Comparison of ENCODE assay signal across 15 cellular contexts in genomic region chr6:113758725-113759576, GRCh38.
DNase-seq lines count a peak whose midpoint lies in the region; ATAC-seq and TF ChIP-seq lines count a peak whose summit lies in the region.
"Had no signal": no experiment of that assay in that cellular context is flagged by ENCODE, and none has a peak within 500 bp of the region (broad histone marks: within the 10 kb centered on the region; RNA-seq: fewer than 3 reads in every experiment).

No MANE protein-coding gene starts in this region.

- 91% methylated on average over 2 of the region's 2 CpGs for WGBS in mammary epithelial cell (ENCODE audit: low coverage, missing lambda C conversion rate)

- peaks cover 14% of the 10 kb centered on the region for H3K4me1 ChIP-seq in mammary epithelial cell (ENCODE audit: insufficient read depth, low read length)

- no peak overlapping the region for H3K27ac ChIP-seq in mammary epithelial cell (ENCODE audit: insufficient read depth, low read depth, low read length)
- H3K27ac ChIP-seq: 22Rv1 had no signal

- no peaks in the 10 kb centered on the region for H4K20me1 ChIP-seq in mammary epithelial cell (ENCODE audit: insufficient read depth, low read length)

- H3K36me3 ChIP-seq in mammary epithelial cell (ENCODE audit: insufficient read depth, low read length) = no peaks in the 10 kb centered on the region

- H2AFZ ChIP-seq in mammary epithelial cell (ENCODE audit: low read depth, low read length) = no peak overlapping the region

- in situ Hi-C loops in mammary epithelial cell (cut with MboI; ENCODE audit: low sequenced_read_pairs in 2 of 2) = no loop called here

- DNase-seq in mammary epithelial cell = peak; percentile 37
- no peak for DNase-seq in MCF 10A (ENCODE audit: unreplicated experiment)
- peak; percentile 42 for DNase-seq in M059J (ENCODE audit: low read depth)
- peak; percentile 36 for DNase-seq in fibroblast of peridontal ligament (ENCODE audit: extremely low read depth)
- no peak for DNase-seq in midbrain (lab: John Stamatoyannopoulos, UW)
- DNase-seq: activated B cell treated with CpG ODN at 0.5 μM for 24 hours; activated T-cell treated with anti-CD3 and anti-CD28 coated beads, Interleukin-2, amount 50 U/mL, for 4 hours; erythroblast; KG1; RPMI8226 had no signal

- H3K4me2 ChIP-seq in mammary epithelial cell (ENCODE audit: insufficient read depth, low read depth, low read length) = no peak overlapping the region

- POLR2A ChIA-PET in MCF 10A (lab: Yijun Ruan, JAX) = no interaction called here

- no peaks in the 10 kb centered on the region for H3K27me3 ChIP-seq in mammary epithelial cell (ENCODE audit: insufficient read depth, low read length)

- no peaks in the 10 kb centered on the region for H3K36me3 Mint-ChIP-seq in MCF 10A (ENCODE audit: insufficient read depth, unreplicated experiment)
- no peaks in the 10 kb centered on the region for H3K36me3 Mint-ChIP-seq in stimulated activated memory B cell treated with anti-CD40 and anti-IgM and Interleukin-4, amounts not matched to agents 10 μg/mL and 1 μg/mL and 100 μg/mL, for 72 hours
- H3K36me3 Mint-ChIP-seq: stimulated activated effector memory CD8-positive, alpha-beta T cell treated with anti-CD3 and anti-CD28 coated beads, Interleukin-12 subunit alpha, Interleukin-12 subunit beta, amount 100 ng/mL, for 72 hours had no signal

- no peak for TF ChIP-seq CTCF in mammary epithelial cell (conservative IDR thresholded peaks at IDR 0.05 in 1 of 2, IDR thresholded peaks at IDR 0.05 in 1 of 2; ENCODE audit: extremely low read depth in 1 of 2, insufficient read depth in 1 of 2, low read depth in 1 of 2, low read length in 2 of 2)
- TF ChIP-seq CTCF in MCF 10A (IDR thresholded peaks at IDR 0.05; ENCODE audit: unreplicated experiment) = no peak

- H3K79me2 ChIP-seq in mammary epithelial cell (ENCODE audit: insufficient read depth, low read length) = no peaks in the 10 kb centered on the region

- H3K9me3 ChIP-seq in mammary epithelial cell (replicated peaks; ENCODE audit: insufficient read depth, low read length) = no peaks in the 10 kb centered on the region

- no peak overlapping the region for H3K27ac Mint-ChIP-seq in MCF 10A (ENCODE audit: low read depth, unreplicated experiment)
- peak overlapping the region; percentile 60 for H3K27ac Mint-ChIP-seq in stimulated activated memory B cell treated with anti-CD40 and anti-IgM and Interleukin-4, amounts not matched to agents 10 μg/mL and 1 μg/mL and 100 μg/mL, for 72 hours
- H3K27ac Mint-ChIP-seq: activated B cell treated with CpG ODN at 0.5 μM for 24 hours; stimulated activated effector memory CD8-positive, alpha-beta T cell treated with anti-CD3 and anti-CD28 coated beads, Interleukin-12 subunit alpha, Interleukin-12 subunit beta, amount 100 ng/mL, for 72 hours had no signal

- no peak overlapping the region for H3K9ac ChIP-seq in mammary epithelial cell (ENCODE audit: insufficient read depth, low read length)

- peaks cover 12% of the 10 kb centered on the region for H3K4me1 Mint-ChIP-seq in MCF 10A (ENCODE audit: insufficient read depth, unreplicated experiment)
- peaks cover 77% of the 10 kb centered on the region for H3K4me1 Mint-ChIP-seq in stimulated activated memory B cell treated with anti-CD40 and anti-IgM and Interleukin-4, amounts not matched to agents 10 μg/mL and 1 μg/mL and 100 μg/mL, for 72 hours
- H3K4me1 Mint-ChIP-seq: stimulated activated effector memory CD8-positive, alpha-beta T cell treated with anti-CD3 and anti-CD28 coated beads, Interleukin-12 subunit alpha, Interleukin-12 subunit beta, amount 100 ng/mL, for 72 hours had no signal

- no TSS peak for BruUV-seq in mammary epithelial cell (replicated peaks; lab: Mats Ljungman, UMichigan)
- BruUV-seq in MCF 10A (replicated peaks; lab: Mats Ljungman, UMichigan) = no TSS peak

- H3K27me3 Mint-ChIP-seq in MCF 10A (ENCODE audit: insufficient read depth, unreplicated experiment) = no peaks in the 10 kb centered on the region
- no peaks in the 10 kb centered on the region for H3K27me3 Mint-ChIP-seq in stimulated activated memory B cell treated with anti-CD40 and anti-IgM and Interleukin-4, amounts not matched to agents 10 μg/mL and 1 μg/mL and 100 μg/mL, for 72 hours
- H3K27me3 Mint-ChIP-seq: activated B cell treated with CpG ODN at 0.5 μM for 24 hours had no signal

- dilution Hi-C loops in mammary epithelial cell (cut with HindIII; ENCODE audit: low sequenced_read_pairs) = no loop called here

- ATAC-seq in stimulated activated memory B cell treated with anti-CD40 and anti-IgM and Interleukin-4, amounts not matched to agents 10 μg/mL and 1 μg/mL and 100 μg/mL, for 72 hours = no peak
- ATAC-seq in HG02970 (IDR thresholded peaks at IDR 0.05; ENCODE audit: low FRiP score, unreplicated experiment) (no peak), HG03159 (IDR thresholded peaks at IDR 0.05; ENCODE audit: unreplicated experiment) (no peak)
- ATAC-seq: activated T-cell treated with anti-CD3 and anti-CD28 coated beads, Interleukin-2, amount 50 U/mL, for 4 hours; stimulated activated effector memory CD8-positive, alpha-beta T cell treated with anti-CD3 and anti-CD28 coated beads, Interleukin-12 subunit alpha, Interleukin-12 subunit beta, amount 100 ng/mL, for 72 hours had no signal

- H3K4me3 Mint-ChIP-seq in MCF 10A (ENCODE audit: unreplicated experiment) = no peak overlapping the region
- no peak overlapping the region for H3K4me3 Mint-ChIP-seq in stimulated activated memory B cell treated with anti-CD40 and anti-IgM and Interleukin-4, amounts not matched to agents 10 μg/mL and 1 μg/mL and 100 μg/mL, for 72 hours
- H3K4me3 Mint-ChIP-seq: activated B cell treated with CpG ODN at 0.5 μM for 24 hours; activated T-cell treated with anti-CD3 and anti-CD28 coated beads, Interleukin-2, amount 50 U/mL, for 4 hours; stimulated activated effector memory CD8-positive, alpha-beta T cell treated with anti-CD3 and anti-CD28 coated beads, Interleukin-12 subunit alpha, Interleukin-12 subunit beta, amount 100 ng/mL, for 72 hours had no signal

- CTCF ChIA-PET in mammary epithelial cell (lab: Charles Lee; ENCODE audit: low non-redundant PET) (no interaction called here), MCF 10A (lab: Yijun Ruan, JAX) (no interaction called here)

- intact Hi-C loops in mammary epithelial cell (cut with micrococcal nuclease) (no loop called here), MCF 10A (cut with micrococcal nuclease) (no loop called here)

- no peak overlapping the region for H3K4me3 ChIP-seq in mammary epithelial cell (replicated peaks in 1 of 3; ENCODE audit: insufficient read depth in 1 of 3, low read depth in 2 of 3, low read length in 3 of 3)

- no peaks in the 10 kb centered on the region for H3K9me3 Mint-ChIP-seq in MCF 10A (ENCODE audit: unreplicated experiment)
- H3K9me3 Mint-ChIP-seq in stimulated activated memory B cell treated with anti-CD40 and anti-IgM and Interleukin-4, amounts not matched to agents 10 μg/mL and 1 μg/mL and 100 μg/mL, for 72 hours = peaks cover 5% of the 10 kb centered on the region
- H3K9me3 Mint-ChIP-seq: activated B cell treated with CpG ODN at 0.5 μM for 24 hours; activated T-cell treated with anti-CD3 and anti-CD28 coated beads, Interleukin-2, amount 50 U/mL, for 4 hours; stimulated activated effector memory CD8-positive, alpha-beta T cell treated with anti-CD3 and anti-CD28 coated beads, Interleukin-12 subunit alpha, Interleukin-12 subunit beta, amount 100 ng/mL, for 72 hours had no signal

Comparison
In these comparisons a context has a peak if more than half of its experiments do, and no peak if none do; other contexts are left out.
1. DNase-seq: peak in mammary epithelial cell (single experiment), M059J (single experiment) and fibroblast of peridontal ligament (single experiment); none in MCF 10A (single experiment) and midbrain (single experiment).